ENCODE assay signal across 22 cellular contexts in genomic region chr21:44899768-44900558, GRCh38. TPM values are rescaled to one million over a fixed set of nuclear protein-coding genes. Genes with fewer than 3 reads are reported as not detected.
DNase-seq lines count a peak whose midpoint lies in the region; ATAC-seq and TF ChIP-seq lines count a peak whose summit lies in the region.
"Had no signal": no experiment of that assay in that cellular context is flagged by ENCODE, and none has a peak within 500 bp of the region (broad histone marks: within the 10 kb centered on the region; RNA-seq: fewer than 3 reads in every experiment).

No MANE protein-coding gene starts in this region.

- no peak overlapping the region for H3K4me2 ChIP-seq in GM23338

- no peak overlapping the region for H3K27ac ChIP-seq in GM23338 (ENCODE audit: low read depth)
- H3K27ac ChIP-seq in esophagus muscularis mucosa (replicated peaks in 1 of 4) = no peak overlapping the region
- H3K27ac ChIP-seq: BLaER1 treated with 17β-estradiol and CSF1 and Interleukin-3, amounts not matched to agents 10 nM and 100 nM; HL-60; Peyer's patch had no signal

- peaks cover 7% of the 10 kb centered on the region for H3K4me1 Mint-ChIP-seq in GM23338

- no peaks in the 10 kb centered on the region for H4K20me1 ChIP-seq in GM23338 (replicated peaks; ENCODE audit: insufficient read depth)

- intact Hi-C loops in left ventricle myocardium superior (cut with micrococcal nuclease) (no loop called here), posterior vena cava (cut with DNase I) (no loop called here), esophagus muscularis mucosa (cut with DNase I) (no loop called here)

- no peak for TF ChIP-seq POLR2A in esophagus muscularis mucosa (IDR thresholded peaks at IDR 0.05; ENCODE audit: low read depth)

- H3K36me3 Mint-ChIP-seq in activated naive CD4-positive, alpha-beta T cell treated with anti-CD3 and anti-CD28 coated beads, Interleukin-2, amount 50 U/mL, for 72 hours = peaks cover 35% of the 10 kb centered on the region in 2 donors
- no peaks in the 10 kb centered on the region; the same call in 2 of the 3 replicates for H3K36me3 Mint-ChIP-seq in GM23338 (ENCODE audit: low read depth)

- no peak overlapping the region for H3K4me3 Mint-ChIP-seq in GM23338
- H3K4me3 Mint-ChIP-seq: CD8-positive, alpha-beta T cell; HFFc6 had no signal

- H3K4me1 ChIP-seq in GM23338 (ENCODE audit: insufficient read depth) = no peaks in the 10 kb centered on the region
- peaks cover 0 to 2% (median 0%) of the 10 kb centered on the region in 4 donors for H3K4me1 ChIP-seq in esophagus muscularis mucosa

- peaks cover 0 to 5% of the 10 kb centered on the region in 2 donors for H3K9me3 Mint-ChIP-seq in activated naive CD4-positive, alpha-beta T cell treated with anti-CD3 and anti-CD28 coated beads, Interleukin-2, amount 50 U/mL, for 72 hours
- no peaks in the 10 kb centered on the region; the same call in 2 of the 3 replicates for H3K9me3 Mint-ChIP-seq in GM23338
- H3K9me3 Mint-ChIP-seq: CD8-positive, alpha-beta T cell; HFFc6 had no signal

- H3K36me3 ChIP-seq in GM23338 (ENCODE audit: insufficient read depth) (no peaks in the 10 kb centered on the region), esophagus muscularis mucosa (peaks cover 0 to 17% (median 0%) of the 10 kb centered on the region in 4 donors)
- H3K36me3 ChIP-seq: MG63 had no signal

- peaks cover 9% of the 10 kb centered on the region for H3F3A ChIP-seq in GM23338 (replicated peaks; ENCODE audit: low read depth)

- no peaks in the 10 kb centered on the region for H3K9me2 ChIP-seq in GM23338 (ENCODE audit: insufficient read depth)

- H3K27me3 ChIP-seq in GM23338 (ENCODE audit: insufficient read depth) (no peaks in the 10 kb centered on the region), esophagus muscularis mucosa (no peaks in the 10 kb centered on the region)
- H3K27me3 ChIP-seq: BLaER1 treated with 17β-estradiol and CSF1 and Interleukin-3, amounts not matched to agents 10 nM and 100 nM; MG63; Peyer's patch had no signal

- no peak for DNase-seq in activated naive CD4-positive, alpha-beta T cell treated with anti-CD3 and anti-CD28 coated beads, Interleukin-2, amount 50 U/mL, for 72 hours (ENCODE audit: low spot score in 2 of 2)
- no peak for DNase-seq in activated naive CD4-positive, alpha-beta T cell treated with Interleukin-2 at 50 U/mL for 16 hours
- DNase-seq in GM23338 (ENCODE audit: low spot score) (no peak), left ventricle myocardium superior (peak; percentile 25), posterior vena cava (ENCODE audit: low spot score) (peak; percentile 77), KG1 (lab: John Stamatoyannopoulos, UW) (no peak), AML-193 (lab: John Stamatoyannopoulos, UW) (no peak), esophagus muscularis mucosa (ENCODE audit: extremely low spot score) (no peak)
- DNase-seq: CD8-positive, alpha-beta T cell; HFFc6; IMR-90; Kasumi-1; MG63; NCI-H1092; NCI-H1436 treated with DMSO at 0.1 percent for 48 hours; NCI-H2029; NCI-H2171 treated with DMSO at 0.1 percent for 48 hours; NCI-H748 treated with DMSO at 0.1 percent for 48 hours; NK-92 treated with Interleukin-12 subunit alpha and Interleukin-12 subunit beta, amount 100 ng/mL, for 24 hours had no signal

- 91% methylated on average over 28 of the region's 37 CpGs for WGBS in esophagus muscularis mucosa

- no peaks in the 10 kb centered on the region for H3K79me2 ChIP-seq in GM23338 (replicated peaks; ENCODE audit: insufficient read depth)

- H3K27me3 Mint-ChIP-seq in GM23338 (ENCODE audit: insufficient read depth, low read depth, poor library complexity) = peaks cover 16% of the 10 kb centered on the region

- 0 out of 2 replicates have a peak overlapping the region, but pooled peaks have one; percentile 66 for H2AFZ ChIP-seq in GM23338

- no peaks in the 10 kb centered on the region for H3K9me3 ChIP-seq in esophagus muscularis mucosa
- H3K9me3 ChIP-seq: MG63, Peyer's patch had no signal

- no peak for TF ChIP-seq EP300 in esophagus muscularis mucosa (IDR thresholded peaks at IDR 0.05)

- peak overlapping the region; percentile 43 to 86 for H3K27ac Mint-ChIP-seq in activated naive CD4-positive, alpha-beta T cell treated with anti-CD3 and anti-CD28 coated beads, Interleukin-2, amount 50 U/mL, for 72 hours
- H3K27ac Mint-ChIP-seq in GM23338 = no peak overlapping the region
- H3K27ac Mint-ChIP-seq: CD8-positive, alpha-beta T cell; HFFc6 had no signal

- no peak for ATAC-seq in activated naive CD4-positive, alpha-beta T cell treated with anti-CD3 and anti-CD28 coated beads, Interleukin-2, amount 50 U/mL, for 72 hours
- ATAC-seq in GM23338 (peak; percentile 9; the same call in 2 of the 3 replicates), left ventricle myocardium superior (no peak)
- ATAC-seq: CD8-positive, alpha-beta T cell had no signal

- H3K4me3 ChIP-seq in GM23338 (no peak overlapping the region), esophagus muscularis mucosa (no peak overlapping the region)
- H3K4me3 ChIP-seq: BLaER1 treated with 17β-estradiol and CSF1 and Interleukin-3, amounts not matched to agents 10 nM and 100 nM; MG63; Peyer's patch had no signal

- TF ChIP-seq CTCF in GM23338 (conservative IDR thresholded peaks at IDR 0.05; ENCODE audit: low read depth in 2 of 2) = no peak
- no peak for TF ChIP-seq CTCF in esophagus muscularis mucosa (IDR thresholded peaks at IDR 0.05)

TF ChIP-seq in GM23338, 12 proteins besides CTCF, POLR2A, EP300 and RAD21 (continues in another document):
- no peak for TF ChIP-seq ZNF331 (CRISPR knock-in tag; IDR thresholded peaks at IDR 0.05; ENCODE audit: low read depth)

RNA-seq across cellular contexts. Expression of gene ITGB2, which starts 20.7 kb away (rescaled TPM):
- total RNA-seq in activated naive CD4-positive, alpha-beta T cell treated with anti-CD3 and anti-CD28 coated beads, Interleukin-2, amount 50 U/mL, for 72 hours = 100 to 1,000 TPM; 151 to 272 TPM
- total RNA-seq in GM23338 (2014; rRNA removed; shearing (Covaris generic)) = 0.63 TPM in 1 of 2 replicates, not detected in the other
- polyA plus RNA-seq in GM23338 (2016; fragmentation: Nextera tagmentation; extraction: Ambion mirVana) = 0.40 and 0.44 TPM in 2 replicates
- total RNA-seq in left ventricle myocardium superior (26.5 TPM), posterior vena cava (100 to 1,000 TPM in 1 of 2 donors, 10 to 100 TPM in 1; 47.9 to 122 TPM), esophagus muscularis mucosa (100 to 1,000 TPM in 1 of 4 donors, 10 to 100 TPM in 3; 33.2 to 110 (median 44.0) TPM)
- total RNA-seq: IMR-90 had no signal

RNA-seq across cellular contexts. Expression of gene PTTG1IP, which starts 26.5 kb away (rescaled TPM):
- 10 to 100 TPM; 61.7 to 99.8 TPM for total RNA-seq in activated naive CD4-positive, alpha-beta T cell treated with anti-CD3 and anti-CD28 coated beads, Interleukin-2, amount 50 U/mL, for 72 hours
- 168 and 172 TPM in 2 replicates for total RNA-seq in GM23338 (2014; rRNA removed; shearing (Covaris generic))
- 96.0 and 99.9 TPM in 2 replicates for polyA plus RNA-seq in GM23338 (2016; fragmentation: Nextera tagmentation; extraction: Ambion mirVana)
- total RNA-seq in left ventricle myocardium superior = 143 TPM
- total RNA-seq in posterior vena cava = 100 to 1,000 TPM; 202 to 246 TPM
- total RNA-seq in esophagus muscularis mucosa = 100 to 1,000 TPM; 222 to 382 (median 302) TPM

RNA-seq across cellular contexts. Expression of gene SLX9, which starts 39.9 kb away (rescaled TPM):
- 10 to 100 TPM; 25.3 to 63.9 TPM for total RNA-seq in activated naive CD4-positive, alpha-beta T cell treated with anti-CD3 and anti-CD28 coated beads, Interleukin-2, amount 50 U/mL, for 72 hours
- 36.3 and 41.5 TPM in 2 replicates for total RNA-seq in GM23338 (2014; rRNA removed; shearing (Covaris generic))
- polyA plus RNA-seq in GM23338 (2016; fragmentation: Nextera tagmentation; extraction: Ambion mirVana) = 46.9 and 48.0 TPM in 2 replicates
- total RNA-seq in left ventricle myocardium superior = 69.9 TPM
- total RNA-seq in posterior vena cava = 10 to 100 TPM; 25.8 to 31.6 TPM
- total RNA-seq in esophagus muscularis mucosa = 10 to 100 TPM; 20.8 to 59.3 (median 27.6) TPM

Comparison
In these comparisons a context has a peak if more than half of its experiments do, and no peak if none do; other contexts are left out.
1. DNase-seq: peak in left ventricle myocardium superior (single experiment) and posterior vena cava (single experiment); none in activated naive CD4-positive, alpha-beta T cell treated with anti-CD3 and anti-CD28 coated beads, Interleukin-2, amount 50 U/mL, for 72 hours (0 of 2), activated naive CD4-positive, alpha-beta T cell treated with Interleukin-2 at 50 U/mL for 16 hours (single experiment), GM23338 (single experiment), KG1 (single experiment), AML-193 (0 of 2) and esophagus muscularis mucosa (single experiment).
2. RNA of gene ITGB2, which starts 20.7 kb away (total RNA-seq): 151 to 272 TPM in activated naive CD4-positive, alpha-beta T cell treated with anti-CD3 and anti-CD28 coated beads, Interleukin-2, amount 50 U/mL, for 72 hours, 47.9 to 122 TPM in posterior vena cava, 33.2 to 110 TPM in esophagus muscularis mucosa and 26.5 TPM in left ventricle myocardium superior (single experiment); 0.63 TPM in GM23338; every median in the first group is over 10 times any median in the second.